In genomic region chr13:80177327-80177726, GRCh38 we compare ENCODE assay signal across 22 cellular contexts.
DNase-seq lines count a peak whose midpoint lies in the region; ATAC-seq and TF ChIP-seq lines count a peak whose summit lies in the region.
"Had no signal": no experiment of that assay in that cellular context is flagged by ENCODE, and none has a peak within 500 bp of the region (broad histone marks: within the 10 kb centered on the region; RNA-seq: fewer than 3 reads in every experiment).

No MANE protein-coding gene starts in this region.

- H3K79me1 ChIP-seq in mesendoderm (ENCODE audit: low read length): no peaks in the 10 kb centered on the region

- H3K4me3 ChIP-seq in HCT116 (replicated peaks in 1 of 2; ENCODE audit: low read depth in 1 of 2, low read length in 2 of 2): no peak overlapping the region
- H3K4me3 ChIP-seq in PC-3 (ENCODE audit: low read length): no peak overlapping the region
- no peak overlapping the region for H3K4me3 ChIP-seq in mesendoderm (ENCODE audit: low read length)
- H3K4me3 ChIP-seq in heart right ventricle: no peak overlapping the region
- H3K4me3 ChIP-seq: adrenal gland, PC-9 had no signal

- TF ChIP-seq POLR2A in HCT116 (IDR thresholded peaks at IDR 0.05; ENCODE audit: borderline replicate concordance, extremely low read depth, insufficient read depth, insufficient read length): no peak

- H3K27me3 ChIP-seq in HCT116 (ENCODE audit: insufficient read depth, low read length) (no peaks in the 10 kb centered on the region), PC-3 (ENCODE audit: low read length) (no peaks in the 10 kb centered on the region), foreskin keratinocyte (no peaks in the 10 kb centered on the region), mesendoderm (ENCODE audit: insufficient read depth, low read length, poor library complexity) (no peaks in the 10 kb centered on the region), heart right ventricle (no peaks in the 10 kb centered on the region)
- H3K27me3 ChIP-seq: adrenal gland had no signal

- CTCF ChIA-PET in HCT116 (lab: Charles Lee) (no interaction called here), PC-3 (lab: Charles Lee) (no interaction called here)

- no TSS peak for BruUV-seq in HCT116 (replicated peaks; lab: Mats Ljungman, UMichigan)
- BruUV-seq in PC-3 (replicated peaks; lab: Mats Ljungman, UMichigan): no TSS peak

- H3K18ac ChIP-seq in mesendoderm (ENCODE audit: low read length): no peak overlapping the region

- no peak overlapping the region for H2BK5ac ChIP-seq in mesendoderm (ENCODE audit: low read length)

- H3K4me2 ChIP-seq in HCT116 (ENCODE audit: low read length) (no peak overlapping the region), PC-3 (ENCODE audit: low read length) (no peak overlapping the region), mesendoderm (ENCODE audit: low read length) (no peak overlapping the region)
- H3K4me2 ChIP-seq: PC-9 had no signal

- DNase-seq in HCT116 (ENCODE audit: low read depth, low spot score) (no peak), PC-3 (peak; percentile 45), foreskin keratinocyte (peak; percentile 37 to 68), mesendoderm (peak; percentile 68), heart right ventricle (no peak), GM13976 (ENCODE audit: low spot score) (no peak)
- DNase-seq: activated CD4-positive, alpha-beta T cell treated with anti-CD3 and anti-CD28 coated beads for 1 hour; activated CD8-positive, alpha-beta memory T cell treated with anti-CD3 and anti-CD28 coated beads, Interleukin-2, amount 50 U/mL, for 48 hours; activated CD8-positive, alpha-beta T cell treated with anti-CD3 and anti-CD28 coated beads for 36 hours; activated naive CD4-positive, alpha-beta T cell treated with anti-CD3 and anti-CD28 coated beads for 36 hours; adrenal gland; DMS153; kidney glomerular epithelial cell; NCI-H1105 treated with DMSO at 0.1 percent for 48 hours; NCI-H187 treated with DMSO at 0.1 percent for 48 hours; NCI-H526; PC-9; SHP77 treated with DMSO at 0.1 percent for 48 hours; stimulated activated naive B cell treated with anti-CD40 and anti-IgM and Interleukin-4, amounts not matched to agents 10 μg/mL and 1 μg/mL and 100 μg/mL, for 72 hours; substantia nigra; trophoblast cell had no signal

- intact Hi-C loops in HCT116 (cut with micrococcal nuclease) (no loop called here), PC-3 (cut with micrococcal nuclease) (no loop called here), heart right ventricle (cut with DNase I) (no loop called here)

- no peak overlapping the region for H2BK120ac ChIP-seq in mesendoderm (ENCODE audit: low read depth, low read length)

- H2AFZ ChIP-seq in HCT116 (ENCODE audit: low read depth, low read length, poor library complexity, severe bottlenecking): no peak overlapping the region
- H2AFZ ChIP-seq in PC-3 (ENCODE audit: low read length): no peak overlapping the region
- H2AFZ ChIP-seq: PC-9 had no signal

- H4K20me1 ChIP-seq in HCT116 (ENCODE audit: insufficient read depth) (no peaks in the 10 kb centered on the region), PC-3 (ENCODE audit: low read length) (no peaks in the 10 kb centered on the region)

- TF ChIP-seq RAD21 in HCT116 (IDR thresholded peaks at IDR 0.05; ENCODE audit: low read depth): no peak

- in situ Hi-C loops in GM13976 (cut with MboI; ENCODE audit: low sequenced_read_pairs, unreplicated experiment): no loop called here

- no peak overlapping the region for H3K4ac ChIP-seq in mesendoderm (ENCODE audit: low read depth, low read length)

- H3K9me3 ChIP-seq in HCT116 (ENCODE audit: control insufficient read depth in 1 of 2, insufficient read depth in 1 of 2, low read depth in 1 of 2, low read length in 2 of 2): 0 out of 4 replicates have a peak, but pooled peaks cover 0 to 5% of the 10 kb centered on the region in 2 experiments
- no peaks in the 10 kb centered on the region for H3K9me3 ChIP-seq in PC-3 (ENCODE audit: low read length)
- H3K9me3 ChIP-seq in heart right ventricle: peaks cover 0 to 6% (median 0%) of the 10 kb centered on the region in 11 donors
- H3K9me3 ChIP-seq: adrenal gland had no signal

- WGBS in mesendoderm (ENCODE audit: extremely low coverage, insufficient coverage, low lambda C conversion rate): no CpG with 5 or more reads among the region's 3 CpGs
- WGBS in heart right ventricle, 2 donors: 93 to 97% methylated on average over 3 of the region's 3 CpGs

- no peak overlapping the region for H2AK5ac ChIP-seq in mesendoderm (ENCODE audit: low read length)

- no peak overlapping the region for H4K5ac ChIP-seq in mesendoderm (ENCODE audit: low read length)

- H3K27ac ChIP-seq in HCT116 (ENCODE audit: low read depth, low read length) (no peak overlapping the region), PC-3 (ENCODE audit: low read length) (no peak overlapping the region), foreskin keratinocyte (no peak overlapping the region), mesendoderm (ENCODE audit: low read depth, low read length) (no peak overlapping the region), heart right ventricle (no peak overlapping the region)
- H3K27ac ChIP-seq: adrenal gland, PC-9 had no signal

- no peak for TF ChIP-seq CTCF in HCT116 (IDR thresholded peaks at IDR 0.05 in 2 of 3, conservative IDR thresholded peaks at IDR 0.05 in 1 of 3; ENCODE audit: borderline replicate concordance in 1 of 3, insufficient read depth in 1 of 3, low read depth in 2 of 3, low read length in 2 of 3)
- no peak for TF ChIP-seq CTCF in PC-3 (conservative IDR thresholded peaks at IDR 0.05; ENCODE audit: low read depth, low read length)
- no peak for TF ChIP-seq CTCF in foreskin keratinocyte (conservative IDR thresholded peaks at IDR 0.05)
- no peak for TF ChIP-seq CTCF in heart right ventricle (IDR thresholded peaks at IDR 0.05)
- no peak for TF ChIP-seq CTCF in GM13976 (IDR thresholded peaks at IDR 0.05; ENCODE audit: borderline replicate concordance, control extremely low read depth, extremely low read depth, insufficient read depth, missing control alignments)

- no peak overlapping the region for H3K56ac ChIP-seq in mesendoderm (ENCODE audit: low read length)

- ATAC-seq in HCT116: no peak
- no peak for ATAC-seq in PC-3
- peak; percentile 100 for ATAC-seq in foreskin keratinocyte
- no peak for ATAC-seq in heart right ventricle
- no peak for ATAC-seq in GM21825 (IDR thresholded peaks at IDR 0.05; ENCODE audit: unreplicated experiment)
- ATAC-seq: activated CD8-positive, alpha-beta T cell treated with anti-CD3 and anti-CD28 coated beads for 36 hours; stimulated activated naive B cell treated with anti-CD40 and anti-IgM and Interleukin-4, amounts not matched to agents 10 μg/mL and 1 μg/mL and 100 μg/mL, for 72 hours had no signal

- no peak overlapping the region for H2BK15ac ChIP-seq in mesendoderm (replicated peaks; ENCODE audit: low read depth)

- no peak overlapping the region for H3K9ac ChIP-seq in HCT116 (ENCODE audit: low read length)
- no peak overlapping the region for H3K9ac ChIP-seq in PC-3 (ENCODE audit: low read length)
- no peak overlapping the region for H3K9ac ChIP-seq in mesendoderm (ENCODE audit: low read length)

- RAD21 ChIA-PET in HCT116 (lab: Charles Lee; ENCODE audit: low non-redundant PET in 1 of 2, low total read pairs in 2 of 2, uncharacterized antibody in 2 of 2, unreplicated experiment in 2 of 2): no interaction called here

- H3K23ac ChIP-seq in mesendoderm (ENCODE audit: low read length): no peak overlapping the region

- no peaks in the 10 kb centered on the region for H3K79me2 ChIP-seq in HCT116 (ENCODE audit: insufficient read depth, low read length)
- H3K79me2 ChIP-seq in PC-3 (ENCODE audit: low read length): no peaks in the 10 kb centered on the region
- no peaks in the 10 kb centered on the region for H3K79me2 ChIP-seq in mesendoderm (ENCODE audit: control insufficient read depth, insufficient read depth, low read length)

- no peak overlapping the region for H4K8ac ChIP-seq in mesendoderm (ENCODE audit: low read depth, low read length)

- POLR2A ChIA-PET in HCT116 (lab: Charles Lee): no interaction called here
- POLR2A ChIA-PET in PC-3 (lab: Charles Lee; ENCODE audit: unreplicated experiment): no interaction called here

- no peaks in the 10 kb centered on the region for H3K36me3 ChIP-seq in HCT116 (ENCODE audit: control insufficient read depth in 1 of 2, insufficient read depth in 2 of 2, low read length in 2 of 2)
- H3K36me3 ChIP-seq in PC-3 (ENCODE audit: low read depth, low read length): no peaks in the 10 kb centered on the region
- H3K36me3 ChIP-seq in mesendoderm (ENCODE audit: control insufficient read depth, insufficient read depth, low read length): no peaks in the 10 kb centered on the region
- no peaks in the 10 kb centered on the region for H3K36me3 ChIP-seq in heart right ventricle
- H3K36me3 ChIP-seq: adrenal gland had no signal

- H3K9me2 ChIP-seq in HCT116 (ENCODE audit: insufficient read depth) (no peaks in the 10 kb centered on the region), PC-3 (replicated peaks; ENCODE audit: low read length) (no peaks in the 10 kb centered on the region)

- H3F3A ChIP-seq in PC-3 (ENCODE audit: low read length, unreplicated experiment): no peaks in the 10 kb centered on the region

- no peaks in the 10 kb centered on the region for H3K4me1 ChIP-seq in HCT116 (ENCODE audit: control insufficient read depth in 1 of 2, insufficient read depth in 2 of 2, low read length in 2 of 2)
- 0 out of 2 replicates have a peak, but pooled peaks cover 2% of the 10 kb centered on the region for H3K4me1 ChIP-seq in PC-3 (ENCODE audit: insufficient read depth, low read length)
- H3K4me1 ChIP-seq in foreskin keratinocyte: peaks cover 5% of the 10 kb centered on the region
- no peaks in the 10 kb centered on the region for H3K4me1 ChIP-seq in mesendoderm (ENCODE audit: control insufficient read depth, low read depth, low read length)
- peaks cover 0 to 6% (median 0%) of the 10 kb centered on the region in 9 donors for H3K4me1 ChIP-seq in heart right ventricle
- H3K4me1 ChIP-seq: adrenal gland had no signal

Comparison
In these comparisons a context has a peak if more than half of its experiments do, and no peak if none do; other contexts are left out.
1. DNase-seq: peak in PC-3 (single experiment), foreskin keratinocyte (2 of 2) and mesendoderm (single experiment); none in HCT116 (single experiment), heart right ventricle (0 of 2) and GM13976 (single experiment).